9 cellular contexts compared by ENCODE assay signal in the genomic region with DNA sequence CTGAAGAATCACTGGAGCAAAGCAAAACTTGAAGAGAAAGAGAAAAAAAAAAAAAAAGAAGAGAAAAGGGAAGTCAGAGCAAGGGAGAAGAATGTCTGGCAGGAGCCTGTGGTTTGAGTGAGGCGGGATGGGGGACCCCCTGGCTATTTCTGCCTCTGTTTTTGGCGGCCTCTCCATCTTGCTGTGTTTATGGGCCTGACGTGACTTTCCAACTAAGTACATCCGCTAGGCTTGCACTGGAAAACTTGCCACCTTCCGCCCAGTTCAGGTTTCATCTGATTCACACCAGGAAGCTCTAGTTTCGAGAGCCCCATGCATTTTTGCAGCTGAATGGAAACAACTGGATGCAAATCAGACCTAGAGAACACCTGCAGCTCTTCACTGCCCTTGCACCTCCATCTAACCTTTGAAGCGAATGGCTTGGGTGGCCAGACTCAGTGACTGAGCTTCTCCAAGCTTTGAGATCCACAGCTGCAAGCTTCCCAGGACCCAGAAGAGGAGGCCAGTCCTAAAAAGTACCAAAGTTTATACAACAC. TPM values are rescaled to one million over a fixed set of nuclear protein-coding genes. Genes with fewer than 3 reads are reported as not detected.
DNase-seq lines count a peak whose midpoint lies in the region; ATAC-seq lines count a peak whose summit lies in the region.
"Had no signal": no experiment of that assay in that cellular context is flagged by ENCODE, and none has a peak within 500 bp of the region (broad histone marks: within the 10 kb centered on the region; RNA-seq: fewer than 3 reads in every experiment).

No MANE protein-coding gene starts in this region.

- peak; percentile 88 for ATAC-seq in GM21576 (IDR thresholded peaks at IDR 0.05; ENCODE audit: unreplicated experiment)
- ATAC-seq in HG03571 (IDR thresholded peaks at IDR 0.05; ENCODE audit: unreplicated experiment): peak; percentile 86
- no peak for ATAC-seq in activated CD8-positive, alpha-beta T cell treated with anti-CD3 and anti-CD28 coated beads, Interleukin-2, amount 10 ng/mL, durations not matched to agents 7 days and 5 days

- H3K27ac Mint-ChIP-seq in activated CD8-positive, alpha-beta T cell treated with anti-CD3 and anti-CD28 coated beads, Interleukin-2, amount 10 ng/mL, durations not matched to agents 7 days and 5 days: no peak overlapping the region

- DNase-seq in EL (peak; percentile 52), epithelial cell of prostate (ENCODE audit: low read depth, low spot score) (no peak), LoVo (ENCODE audit: low spot score) (no peak), medulla oblongata (ENCODE audit: extremely low spot score) (no peak)
- DNase-seq in activated CD8-positive, alpha-beta T cell treated with anti-CD3 and anti-CD28 coated beads, Interleukin-2, amount 10 ng/mL, durations not matched to agents 7 days and 5 days: no peak
- no peak for DNase-seq in activated CD4-positive, alpha-beta T cell treated with anti-CD3 and anti-CD28 coated beads, Interleukin-2, amount 50 U/mL, for 48 hours

- POLR2A ChIA-PET in activated CD8-positive, alpha-beta T cell treated with anti-CD3 and anti-CD28 coated beads, Interleukin-2, amount 10 ng/mL, durations not matched to agents 7 days and 5 days (lab: Charles Lee): no interaction called here

- CTCF ChIA-PET in activated CD8-positive, alpha-beta T cell treated with anti-CD3 and anti-CD28 coated beads, Interleukin-2, amount 10 ng/mL, durations not matched to agents 7 days and 5 days (lab: Charles Lee): no interaction called here

- no peaks in the 10 kb centered on the region for H3K36me3 Mint-ChIP-seq in activated CD8-positive, alpha-beta T cell treated with anti-CD3 and anti-CD28 coated beads, Interleukin-2, amount 10 ng/mL, durations not matched to agents 7 days and 5 days (ENCODE audit: low read depth)

- no peak overlapping the region for H3K4me3 Mint-ChIP-seq in activated CD8-positive, alpha-beta T cell treated with anti-CD3 and anti-CD28 coated beads, Interleukin-2, amount 10 ng/mL, durations not matched to agents 7 days and 5 days

- peak overlapping the region; percentile 41 for H3K27ac ChIP-seq in epithelial cell of prostate

- no peaks in the 10 kb centered on the region for H3K27me3 Mint-ChIP-seq in activated CD8-positive, alpha-beta T cell treated with anti-CD3 and anti-CD28 coated beads, Interleukin-2, amount 10 ng/mL, durations not matched to agents 7 days and 5 days (ENCODE audit: low read depth)

- no peaks in the 10 kb centered on the region for H3K4me1 Mint-ChIP-seq in activated CD8-positive, alpha-beta T cell treated with anti-CD3 and anti-CD28 coated beads, Interleukin-2, amount 10 ng/mL, durations not matched to agents 7 days and 5 days (ENCODE audit: low read depth)

- H3K9me3 Mint-ChIP-seq in activated CD8-positive, alpha-beta T cell treated with anti-CD3 and anti-CD28 coated beads, Interleukin-2, amount 10 ng/mL, durations not matched to agents 7 days and 5 days (ENCODE audit: insufficient read depth): peaks cover 7% of the 10 kb centered on the region

RNA-seq across cellular contexts. Expression of a gene that starts 28.0 kb away (rescaled TPM):
- total RNA-seq in activated CD8-positive, alpha-beta T cell treated with anti-CD3 and anti-CD28 coated beads, Interleukin-2, amount 10 ng/mL, durations not matched to agents 7 days and 5 days: not detected
- total RNA-seq: T-helper 2 cell treated with Interferon-gamma antibody and Interleukin-4, amounts not matched to agents 100 ng/mL and 5 ng/mL, for 36 hours had no signal
